In the genomic region with DNA sequence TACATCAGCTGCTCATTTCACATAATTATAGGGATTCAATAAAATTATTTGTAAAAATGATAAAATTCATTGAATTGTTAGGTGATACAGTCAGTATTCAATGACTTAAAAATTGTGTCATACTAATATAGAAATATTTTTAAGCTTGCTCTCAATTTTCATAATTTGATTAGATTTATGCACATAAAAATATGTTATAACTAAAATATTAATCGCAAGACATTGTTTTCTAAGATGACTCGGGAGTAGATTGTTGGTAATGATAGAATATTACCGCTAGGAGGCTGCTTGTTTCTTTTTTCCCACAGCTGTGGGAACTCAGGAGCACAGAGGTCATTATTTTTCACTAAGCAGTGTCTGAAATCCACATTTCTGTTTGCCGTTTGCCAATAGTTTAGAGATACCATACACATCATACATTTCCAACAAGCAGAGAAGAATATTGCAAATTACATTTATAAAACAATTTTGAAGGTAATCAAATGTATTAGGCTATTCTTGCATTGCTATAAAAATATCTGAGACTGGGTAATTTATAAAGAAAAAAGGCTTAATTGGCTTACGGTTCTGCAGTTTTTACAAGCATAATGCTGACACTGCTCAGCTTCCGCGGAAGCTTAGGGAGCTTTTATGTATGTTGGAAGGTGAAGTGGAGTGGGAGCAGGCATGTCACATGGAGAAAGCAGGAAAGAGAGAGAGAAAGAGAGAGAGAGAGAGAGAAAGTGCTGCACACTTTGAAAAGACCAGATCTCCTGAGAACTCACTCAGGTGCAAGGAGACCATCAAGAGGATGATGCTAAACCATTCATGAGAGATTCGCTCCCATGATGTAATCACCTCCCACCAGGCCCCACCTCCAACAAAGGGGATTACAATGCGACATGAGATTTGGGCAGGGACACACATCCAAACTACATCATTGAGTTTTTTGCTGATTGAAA, we compare ENCODE assay signal across 1 cellular context.
TF ChIP-seq lines count a peak whose summit lies in the region.

No MANE protein-coding gene starts in this region.

TF ChIP-seq in HepG2, 621 proteins besides CTCF, POLR2A, EP300 and RAD21:
- TF ChIP-seq NCOA1 (CRISPR knock-in tag; IDR thresholded peaks at IDR 0.05): no peak
- 0 out of 2 replicates have a peak, but pooled peaks have one; percentile 8 for TF ChIP-seq ATF7 (IDR thresholded peaks at IDR 0.05)
- no peak for TF ChIP-seq ATF7 (CRISPR knock-in tag; IDR thresholded peaks at IDR 0.05)
- TF ChIP-seq, protein P1, sequence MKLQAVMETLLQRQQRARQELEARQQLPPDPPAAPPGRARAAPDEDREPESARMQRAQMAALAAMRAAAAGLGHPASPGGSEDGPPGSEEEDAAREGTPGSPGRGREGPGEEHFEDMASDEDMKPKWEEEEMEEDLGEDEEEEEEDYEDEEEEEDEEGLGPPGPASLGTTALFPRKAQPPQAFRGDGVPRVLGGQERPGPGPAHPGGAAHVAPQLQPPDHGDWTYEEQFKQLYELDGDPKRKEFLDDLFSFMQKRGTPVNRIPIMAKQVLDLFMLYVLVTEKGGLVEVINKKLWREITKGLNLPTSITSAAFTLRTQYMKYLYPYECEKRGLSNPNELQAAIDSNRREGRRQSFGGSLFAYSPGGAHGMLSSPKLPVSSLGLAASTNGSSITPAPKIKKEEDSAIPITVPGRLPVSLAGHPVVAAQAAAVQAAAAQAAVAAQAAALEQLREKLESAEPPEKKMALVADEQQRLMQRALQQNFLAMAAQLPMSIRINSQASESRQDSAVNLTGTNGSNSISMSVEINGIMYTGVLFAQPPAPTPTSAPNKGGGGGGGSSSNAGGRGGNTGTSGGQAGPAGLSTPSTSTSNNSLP (IDR thresholded peaks at IDR 0.05; ENCODE audit: low read depth, low read length): 0 out of 2 replicates have a peak, but pooled peaks have one; percentile 11
